Comparison of ENCODE assay signal across 1 cellular context in genomic region chr1:117008675-117009074, GRCh38.
TF ChIP-seq lines count a peak whose summit lies in the region.

No MANE protein-coding gene starts in this region.

TF ChIP-seq in H1, 55 proteins besides CTCF, POLR2A, EP300 and RAD21:
- TF ChIP-seq MAFK (IDR thresholded peaks at IDR 0.05; ENCODE audit: low read depth, low read length), result no peak
- TF ChIP-seq FOSL1 (IDR thresholded peaks at IDR 0.05; ENCODE audit: insufficient read depth, low read depth, low read length), result no peak
- no peak for TF ChIP-seq CBX5 (IDR thresholded peaks at IDR 0.05; ENCODE audit: low read depth, low read length)
- no peak for TF ChIP-seq JUN (IDR thresholded peaks at IDR 0.05; ENCODE audit: low read depth, low read length)
